Comparison of ENCODE assay signal across 9 cellular contexts in genomic region chr1:202618387-202619022, GRCh38.
DNase-seq lines count a peak whose midpoint lies in the region; ATAC-seq, FAIRE-seq and TF ChIP-seq lines count a peak whose summit lies in the region.
"Had no signal": no experiment of that assay in that cellular context is flagged by ENCODE, and none has a peak within 500 bp of the region (broad histone marks: within the 10 kb centered on the region; RNA-seq: fewer than 3 reads in every experiment).

No MANE protein-coding gene starts in this region.

- no peak overlapping the region for H3K27ac Mint-ChIP-seq in natural killer cell treated with Interleukin-12 subunit alpha and Interleukin-12 subunit beta and Interleukin-15 and Interleukin-18, amount 100 ng/mL, for 72 hours

- no peak overlapping the region for H2AFZ ChIP-seq in MM.1S (ENCODE audit: low read length)

- TF ChIP-seq CTCF in GM06990 (IDR thresholded peaks at IDR 0.05; ENCODE audit: insufficient read depth, low read length, poor library complexity, severe bottlenecking) (no peak), MM.1S (IDR thresholded peaks at IDR 0.05; ENCODE audit: low read length) (no peak)

- no peak overlapping the region for H3K9ac ChIP-seq in MM.1S (ENCODE audit: low read length)

- peaks cover 6 to 14% of the 10 kb centered on the region in 2 donors for H3K27me3 Mint-ChIP-seq in natural killer cell treated with Interleukin-12 subunit alpha and Interleukin-12 subunit beta and Interleukin-15 and Interleukin-18, amount 100 ng/mL, for 72 hours

- H3K36me3 Mint-ChIP-seq in natural killer cell treated with Interleukin-12 subunit alpha and Interleukin-12 subunit beta and Interleukin-15 and Interleukin-18, amount 100 ng/mL, for 72 hours: no peaks in the 10 kb centered on the region

- TF ChIP-seq POLR2A in H54 (IDR thresholded peaks at IDR 0.05; ENCODE audit: low read depth, low read length): no peak

- peak; percentile 68 to 82 for ATAC-seq in natural killer cell treated with Interleukin-12 subunit alpha and Interleukin-12 subunit beta and Interleukin-15 and Interleukin-18, amount 100 ng/mL, for 72 hours

- no peaks in the 10 kb centered on the region for H3K79me2 ChIP-seq in MM.1S (ENCODE audit: low read length)

- H3K4me1 ChIP-seq in MM.1S (ENCODE audit: low read length): peaks cover 30% of the 10 kb centered on the region

- no peak overlapping the region for H3K4me3 Mint-ChIP-seq in natural killer cell treated with Interleukin-12 subunit alpha and Interleukin-12 subunit beta and Interleukin-15 and Interleukin-18, amount 100 ng/mL, for 72 hours

- H3K9me3 ChIP-seq in MM.1S (replicated peaks; ENCODE audit: insufficient read depth, low read length): no peaks in the 10 kb centered on the region

- H4K20me1 ChIP-seq in MM.1S (ENCODE audit: insufficient read depth, low read length): no peaks in the 10 kb centered on the region

- in situ Hi-C loops in SK-MEL-5 (cut with HindIII; ENCODE audit: low pct_unique_long_range_greater_than_20kb, low sequenced_read_pairs): no loop called here

- H3K9me3 Mint-ChIP-seq in natural killer cell treated with Interleukin-12 subunit alpha and Interleukin-12 subunit beta and Interleukin-15 and Interleukin-18, amount 100 ng/mL, for 72 hours: no peaks in the 10 kb centered on the region

- no peaks in the 10 kb centered on the region for H3K36me3 ChIP-seq in GM06990 (ENCODE audit: control insufficient read depth, insufficient read depth, low read length)
- H3K36me3 ChIP-seq in MM.1S (replicated peaks; ENCODE audit: insufficient read depth, low read length): no peaks in the 10 kb centered on the region

- H3K9me2 ChIP-seq in MM.1S (replicated peaks; ENCODE audit: insufficient read depth, low read length): no peaks in the 10 kb centered on the region

- H3K27me3 ChIP-seq in GM06990 (replicated peaks; ENCODE audit: control insufficient read depth, insufficient read depth, low read length) (no peaks in the 10 kb centered on the region), MM.1S (replicated peaks; ENCODE audit: insufficient read depth, low read length) (no peaks in the 10 kb centered on the region)

- H3F3A ChIP-seq in MM.1S (ENCODE audit: insufficient read depth, low read length): peaks cover 22% of the 10 kb centered on the region

- peak; percentile 33 for DNase-seq in GM06990 (ENCODE audit: extremely low read depth, insufficient read length)
- DNase-seq in H54 (ENCODE audit: insufficient read length, low spot score): peak; percentile 25
- peak; percentile 88 for DNase-seq in SK-MEL-5 (ENCODE audit: low read depth, low spot score)
- DNase-seq in natural killer cell treated with Interleukin-12 subunit alpha and Interleukin-12 subunit beta and Interleukin-15 and Interleukin-18, amount 100 ng/mL, for 72 hours (ENCODE audit: low spot score): no peak
- DNase-seq in NCI-H1417 treated with DMSO at 0.1 percent for 48 hours (lab: John Stamatoyannopoulos, UW): no peak
- no peak for DNase-seq in NCI-H82 (lab: John Stamatoyannopoulos, UW)
- no peak for DNase-seq in MM.1S
- no peak for DNase-seq in activated CD4-positive, CD25-positive, alpha-beta regulatory T cell (lab: John Stamatoyannopoulos, UW)

- H3K27ac ChIP-seq in MM.1S (ENCODE audit: low read length): no peak overlapping the region

- H3K4me2 ChIP-seq in MM.1S (ENCODE audit: low read depth, low read length): no peak overlapping the region

- peaks cover 37 to 40% of the 10 kb centered on the region in 2 donors for H3K4me1 Mint-ChIP-seq in natural killer cell treated with Interleukin-12 subunit alpha and Interleukin-12 subunit beta and Interleukin-15 and Interleukin-18, amount 100 ng/mL, for 72 hours (ENCODE audit: low read depth in 2 of 2)

- FAIRE-seq in H54 (lab: Jason Lieb, UNC): no peak
- FAIRE-seq: colon had no signal

- no peak overlapping the region for H3K4me3 ChIP-seq in GM06990 (replicated peaks; ENCODE audit: low read depth, low read length)
- no peak overlapping the region for H3K4me3 ChIP-seq in MM.1S (ENCODE audit: low read length)

Comparison
In these comparisons a context has a peak if more than half of its experiments do, and no peak if none do; other contexts are left out.
1. DNase-seq: peak in GM06990 (single experiment), H54 (single experiment) and SK-MEL-5 (single experiment); none in natural killer cell treated with Interleukin-12 subunit alpha and Interleukin-12 subunit beta and Interleukin-15 and Interleukin-18, amount 100 ng/mL, for 72 hours (single experiment), NCI-H1417 treated with DMSO at 0.1 percent for 48 hours (single experiment), NCI-H82 (single experiment), MM.1S (single experiment) and activated CD4-positive, CD25-positive, alpha-beta regulatory T cell (0 of 4).